ENCODE assay signal across 26 cellular contexts in genomic region chr2:85734942-85735608, GRCh38. TPM values are rescaled to one million over a fixed set of nuclear protein-coding genes. Genes with fewer than 3 reads are reported as not detected.
A peak's percentile ranks its signal among the peaks of the same experiment; 100 is the strongest.
DNase-seq lines count a peak whose midpoint lies in the region; FAIRE-seq and TF ChIP-seq lines count a peak whose summit lies in the region.
"Had no signal": no experiment of that assay in that cellular context is flagged by ENCODE, and none has a peak within 500 bp of the region (broad histone marks: within the 10 kb centered on the region; RNA-seq: fewer than 3 reads in every experiment).

No MANE protein-coding gene starts in this region.

- TF ChIP-seq CTCF in brain microvascular endothelial cell (IDR thresholded peaks at IDR 0.05; ENCODE audit: low read depth, low read length, missing control alignments), result no peak
- no peak for TF ChIP-seq CTCF in transverse colon (IDR thresholded peaks at IDR 0.05)

- no peak overlapping the region for H4K12ac ChIP-seq in trophoblast cell (ENCODE audit: low read depth, low read length)

- no peak for TF ChIP-seq POLR2A in transverse colon (IDR thresholded peaks at IDR 0.05)
- TF ChIP-seq POLR2A in H54 (IDR thresholded peaks at IDR 0.05; ENCODE audit: low read depth, low read length), result no peak

- H3K9me3 ChIP-seq in transverse colon, result no peaks in the 10 kb centered on the region
- no peaks in the 10 kb centered on the region for H3K9me3 ChIP-seq in trophoblast cell (ENCODE audit: insufficient read depth, low read depth, low read length)
- H3K9me3 ChIP-seq: colonic mucosa, lower lobe of right lung, neutrophil, upper lobe of left lung had no signal

- H4K8ac ChIP-seq in trophoblast cell (ENCODE audit: low read depth, low read length), result no peak overlapping the region

- POLR2A ChIA-PET in HEK293T (lab: Yijun Ruan, JAX), result no interaction called here

- no peaks in the 10 kb centered on the region for H3K79me1 ChIP-seq in trophoblast cell (ENCODE audit: low read length)

- H2BK12ac ChIP-seq in trophoblast cell (ENCODE audit: low read length), result no peak overlapping the region

- H3K27me3 ChIP-seq in brain microvascular endothelial cell (replicated peaks), result no peaks in the 10 kb centered on the region
- H3K27me3 ChIP-seq in transverse colon, result no peaks in the 10 kb centered on the region
- no peaks in the 10 kb centered on the region for H3K27me3 ChIP-seq in trophoblast cell (ENCODE audit: insufficient read depth, low read length)
- H3K27me3 ChIP-seq: colonic mucosa, neutrophil, upper lobe of left lung had no signal

- no peak overlapping the region for H3K9ac ChIP-seq in trophoblast cell (ENCODE audit: low read length)

- H3K4ac ChIP-seq in trophoblast cell (ENCODE audit: low read depth, low read length), result no peak overlapping the region

- H3K36me3 ChIP-seq in brain microvascular endothelial cell (replicated peaks) (no peaks in the 10 kb centered on the region), transverse colon (no peaks in the 10 kb centered on the region), trophoblast cell (ENCODE audit: control insufficient read depth in 1 of 2, insufficient read depth in 2 of 2, low read length in 2 of 2) (no peaks in the 10 kb centered on the region)
- H3K36me3 ChIP-seq: colonic mucosa, lower lobe of right lung, neutrophil, upper lobe of left lung had no signal

- H2BK120ac ChIP-seq in trophoblast cell (ENCODE audit: insufficient read depth, low read length, poor library complexity), result no peak overlapping the region

- no peaks in the 10 kb centered on the region for H3K79me2 ChIP-seq in trophoblast cell (ENCODE audit: control insufficient read depth, insufficient read depth, low read length, poor library complexity)

- in situ Hi-C loops in brain microvascular endothelial cell (cut with HindIII; ENCODE audit: low pct_ligation_motif_present, low sequenced_read_pairs) (no loop called here), transverse colon (cut with MboI; ENCODE audit: low pct_ligation_motif_present in 1 of 4, low pct_unique_long_range_greater_than_20kb in 1 of 4, low sequenced_read_pairs in 3 of 4) (loop anchor here in 3 of 4 donors (5.0 kb wide), 2 partner anchors 72 to 77 kb away; no protein-coding TSS in a partner anchor)

- H3K14ac ChIP-seq in trophoblast cell (ENCODE audit: low read length), result no peak overlapping the region

- no peak overlapping the region for H4K91ac ChIP-seq in trophoblast cell (ENCODE audit: low read depth, low read length)

- intact Hi-C loops in transverse colon (cut with DNase I; ENCODE audit: low total_unique reads), result no loop called here

- H3K4me2 ChIP-seq in trophoblast cell (ENCODE audit: low read length), result no peak overlapping the region

- peak; percentile 42 for DNase-seq in HCEC 1CT
- peak; percentile 41 for DNase-seq in brain microvascular endothelial cell
- peak; percentile 64 for DNase-seq in iris pigment epithelial cell (ENCODE audit: low read depth)
- DNase-seq in transverse colon, result no peak
- DNase-seq in HEK293T (ENCODE audit: extremely low spot score), result no peak
- DNase-seq in trophoblast cell, result no peak
- DNase-seq in H54 (ENCODE audit: insufficient read length, low spot score), result no peak
- DNase-seq: activated B cell treated with CpG ODN at 0.5 μM for 24 hours; activated CD4-positive, alpha-beta T cell treated with anti-CD3 and anti-CD28 coated beads, Interleukin-2, amount 50 U/mL, for 48 hours; activated effector memory CD4-positive, alpha-beta T cell treated with anti-CD3 and anti-CD28 coated beads, Interleukin-2, amount 50 U/mL, for 16 hours; activated T-cell treated with anti-CD3 and anti-CD28 coated beads for 4 hours; CD4-positive, CD25-positive, alpha-beta regulatory T cell; colonic mucosa; DMS153; GF-D8; KG1; kidney; lower lobe of right lung; NCI-H1694; NCI-H526; stimulated activated CD4-positive, alpha-beta T cell treated with anti-CD3 and anti-CD28 coated beads, Interleukin-12 subunit alpha, Interleukin-12 subunit beta, amount 100 ng/mL, for 4 hours; stimulated activated naive CD8-positive, alpha-beta T cell treated with anti-CD3 and anti-CD28 coated beads, Interleukin-15, amount 100 ng/mL, for 72 hours; upper lobe of left lung had no signal

- no peak overlapping the region for H3K23ac ChIP-seq in trophoblast cell (ENCODE audit: low read length)

- no peak overlapping the region for H2AFZ ChIP-seq in trophoblast cell (ENCODE audit: insufficient read depth, low read length, poor library complexity)

- WGBS in transverse colon (ENCODE audit: low coverage in 1 of 2), 2 donors, result 54 to 73% methylated on average over 2 to 5 of the region's 5 CpGs
- no CpG with 5 or more reads among the region's 5 CpGs for WGBS in trophoblast cell (ENCODE audit: extremely low coverage, insufficient coverage, insufficient read length)

- H2AK5ac ChIP-seq in trophoblast cell (ENCODE audit: low read length), result no peak overlapping the region

- no peak for TF ChIP-seq EP300 in transverse colon (IDR thresholded peaks at IDR 0.05; ENCODE audit: low read depth)

- H3K4me3 ChIP-seq in brain microvascular endothelial cell (ENCODE audit: low read depth, low read length), result no peak overlapping the region
- no peak overlapping the region for H3K4me3 ChIP-seq in transverse colon
- H3K4me3 ChIP-seq in trophoblast cell (ENCODE audit: low read depth, low read length), result no peak overlapping the region
- H3K4me3 ChIP-seq: colonic mucosa, lower lobe of right lung, upper lobe of left lung had no signal

- peaks cover 0 to 10% (median 2%) of the 10 kb centered on the region in 4 donors for H3K4me1 ChIP-seq in transverse colon
- H3K4me1 ChIP-seq in trophoblast cell (ENCODE audit: control insufficient read depth in 1 of 2, insufficient read depth in 2 of 2, low read length in 2 of 2), result no peaks in the 10 kb centered on the region
- H3K4me1 ChIP-seq: colonic mucosa had no signal

- H2BK5ac ChIP-seq in trophoblast cell (ENCODE audit: low read depth, low read length, poor library complexity), result no peak overlapping the region

- CTCF ChIA-PET in HEK293T (lab: Yijun Ruan, JAX), result interaction anchor here (1.2 kb wide), 1 partner anchor 79 kb away, joined by 3 read pairs; no protein-coding TSS in a partner anchor

- H3K27ac ChIP-seq in brain microvascular endothelial cell, result no peak overlapping the region
- peak overlapping the region in 3 of 4 donors; percentile 9 to 50 (median 18) for H3K27ac ChIP-seq in transverse colon
- H3K27ac ChIP-seq in trophoblast cell (ENCODE audit: low read depth, low read length), result no peak overlapping the region
- H3K27ac ChIP-seq: colonic mucosa, lower lobe of right lung, neutrophil had no signal

- no peak for FAIRE-seq in H54 (lab: Jason Lieb, UNC)
- FAIRE-seq: endometrium, kidney had no signal

- no peak overlapping the region for H3K18ac ChIP-seq in trophoblast cell (ENCODE audit: low read length)

TF ChIP-seq in HEK293T, 16 proteins besides CTCF, POLR2A, EP300 and RAD21:
- TF ChIP-seq TARDBP (IDR thresholded peaks at IDR 0.05) (no peak), SUZ12 (IDR thresholded peaks at IDR 0.05) (no peak), L3MBTL2 (conservative IDR thresholded peaks at IDR 0.05) (no peak), NFRKB (IDR thresholded peaks at IDR 0.05) (no peak), PKNOX1 (IDR thresholded peaks at IDR 0.05) (no peak), ELF4 (IDR thresholded peaks at IDR 0.05) (no peak), ZNF384 (IDR thresholded peaks at IDR 0.05) (no peak), ARNT (IDR thresholded peaks at IDR 0.05) (no peak), FOXK2 (IDR thresholded peaks at IDR 0.05) (no peak), CTBP1 (IDR thresholded peaks at IDR 0.05; ENCODE audit: borderline replicate concordance) (no peak), FOXM1 (IDR thresholded peaks at IDR 0.05; ENCODE audit: borderline replicate concordance) (no peak), LEF1 (IDR thresholded peaks at IDR 0.05; ENCODE audit: borderline replicate concordance) (no peak), HDGF (IDR thresholded peaks at IDR 0.05; ENCODE audit: borderline replicate concordance) (no peak), FOXA1 (IDR thresholded peaks at IDR 0.05) (no peak), BHLHE40 (IDR thresholded peaks at IDR 0.05; ENCODE audit: borderline replicate concordance) (no peak), SP1 (IDR thresholded peaks at IDR 0.05) (no peak)

RNA-seq across cellular contexts. Expression of gene ATOH8, which starts 18.7 kb away (rescaled TPM):
- total RNA-seq in transverse colon, result 10 to 100 TPM in 3 of 4 donors, 1 to 10 TPM in 1; 7.4 to 32.6 (median 14.4) TPM
- polyA plus RNA-seq in trophoblast cell (2013), result 1.8 and 2.0 TPM in 2 replicates
- total RNA-seq: activated B cell treated with CpG ODN at 0.5 μM for 24 hours; CD4-positive, CD25-positive, alpha-beta regulatory T cell had no signal
- polyA plus RNA-seq: CD4-positive, CD25-positive, alpha-beta regulatory T cell had no signal

RNA-seq across cellular contexts. Expression of gene GNLY, which starts 40.9 kb away (rescaled TPM):
- 10 to 100 TPM in 1 of 4 donors, 1 to 10 TPM in 1, not detected in 2; 5.2 to 11.7 TPM for total RNA-seq in transverse colon
- 0.75 and 0.90 TPM in 2 replicates for polyA plus RNA-seq in trophoblast cell (2013)
- total RNA-seq: RPMI7951 had no signal

Comparison
In these comparisons a context has a peak if more than half of its experiments do, and no peak if none do; other contexts are left out.
1. DNase-seq: peak in HCEC 1CT (single experiment), brain microvascular endothelial cell (single experiment) and iris pigment epithelial cell (single experiment); none in transverse colon (single experiment), HEK293T (single experiment), trophoblast cell (0 of 2) and H54 (single experiment).
2. H3K27ac ChIP-seq: peak in transverse colon (3 of 4); none in brain microvascular endothelial cell (single experiment) and trophoblast cell (single experiment).